17 cellular contexts compared by ENCODE assay signal in the genomic region with DNA sequence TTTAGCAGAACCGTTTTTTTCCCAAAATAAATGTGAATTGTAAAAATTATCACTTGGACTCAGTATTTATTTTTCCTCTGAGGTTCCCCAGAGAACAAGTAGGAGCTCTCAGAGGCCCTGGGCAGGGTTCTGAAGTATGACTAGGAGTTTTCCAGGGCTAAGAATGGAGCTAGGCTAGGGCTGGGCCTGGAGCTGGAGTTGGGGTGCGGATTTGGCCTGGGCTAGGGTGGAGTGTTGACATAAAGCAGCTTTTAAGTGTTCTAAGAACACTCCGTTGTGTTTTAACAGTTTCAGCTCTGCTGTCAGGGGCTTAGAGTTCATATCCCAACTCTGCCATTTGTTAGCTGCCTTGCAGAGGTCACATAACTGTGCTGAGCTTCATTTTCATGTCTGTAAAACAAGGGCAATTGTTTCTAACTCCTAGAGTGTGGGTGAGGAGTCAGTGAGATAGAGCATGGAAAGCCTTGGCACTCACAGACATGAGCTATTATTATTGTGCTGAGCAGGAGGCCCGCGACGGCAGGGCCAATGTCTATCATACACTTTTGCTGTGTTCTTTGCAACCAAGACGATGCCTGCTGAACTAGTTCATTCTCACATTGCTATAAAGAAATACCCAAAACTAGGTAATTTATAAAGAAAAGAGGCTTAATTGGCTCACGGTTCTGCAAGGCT. TPM values are rescaled to one million over a fixed set of nuclear protein-coding genes. Genes with fewer than 3 reads are reported as not detected.
DNase-seq lines count a peak whose midpoint lies in the region; TF ChIP-seq lines count a peak whose summit lies in the region.
"Had no signal": no experiment of that assay in that cellular context is flagged by ENCODE, and none has a peak within 500 bp of the region (broad histone marks: within the 10 kb centered on the region; RNA-seq: fewer than 3 reads in every experiment).

No MANE protein-coding gene starts in this region.

- TF ChIP-seq POLR2A in Peyer's patch (IDR thresholded peaks at IDR 0.05), result no peak

- H3K27ac Mint-ChIP-seq in endodermal cell (no peak overlapping the region), osteocyte (ENCODE audit: unreplicated experiment) (peak overlapping the region; percentile 4)

- H3K27me3 ChIP-seq in BLaER1 treated with 17β-estradiol and CSF1 and Interleukin-3, amounts not matched to agents 10 nM and 100 nM, result no peaks in the 10 kb centered on the region
- H3K27me3 ChIP-seq in endodermal cell (ENCODE audit: control insufficient read depth, insufficient read depth, low read length, poor library complexity, severe bottlenecking), result no peaks in the 10 kb centered on the region
- H3K27me3 ChIP-seq in right atrium auricular region, result no peaks in the 10 kb centered on the region
- H3K27me3 ChIP-seq in Peyer's patch, result no peaks in the 10 kb centered on the region

- H3K36me3 ChIP-seq in BLaER1 treated with 17β-estradiol and CSF1 and Interleukin-3, amounts not matched to agents 10 nM and 100 nM, result no peaks in the 10 kb centered on the region
- H3K36me3 ChIP-seq in endodermal cell (ENCODE audit: control insufficient read depth, insufficient read depth, low read length) (no peaks in the 10 kb centered on the region), right atrium auricular region (no peaks in the 10 kb centered on the region), Peyer's patch (no peaks in the 10 kb centered on the region)

- WGBS in endodermal cell (ENCODE audit: insufficient coverage in 1 of 2, insufficient read length in 1 of 2), 2 experiments, result 93 to 94% methylated on average over 8 of the region's 8 CpGs

- H3K4me3 Mint-ChIP-seq in endodermal cell (no peak overlapping the region), osteocyte (ENCODE audit: unreplicated experiment) (no peak overlapping the region)

- TF ChIP-seq CTCF in endodermal cell (conservative IDR thresholded peaks at IDR 0.05) (no peak), right atrium auricular region (IDR thresholded peaks at IDR 0.05) (no peak), osteocyte (IDR thresholded peaks at IDR 0.05) (no peak), Peyer's patch (IDR thresholded peaks at IDR 0.05) (no peak)

- H3K4me1 Mint-ChIP-seq in endodermal cell (no peaks in the 10 kb centered on the region), osteocyte (ENCODE audit: unreplicated experiment) (peaks cover 11% of the 10 kb centered on the region)

- no peaks in the 10 kb centered on the region for H3K36me3 Mint-ChIP-seq in endodermal cell (ENCODE audit: low read depth)
- H3K36me3 Mint-ChIP-seq in osteocyte (ENCODE audit: unreplicated experiment), result peaks cover 2% of the 10 kb centered on the region

- H3K27me3 Mint-ChIP-seq in endodermal cell (ENCODE audit: insufficient read depth), result no peaks in the 10 kb centered on the region
- H3K27me3 Mint-ChIP-seq in osteocyte (ENCODE audit: unreplicated experiment), result peaks cover 12% of the 10 kb centered on the region

- no peak overlapping the region for H3K9ac ChIP-seq in BLaER1 treated with 17β-estradiol and CSF1 and Interleukin-3, amounts not matched to agents 10 nM and 100 nM
- H3K9ac ChIP-seq in endodermal cell (ENCODE audit: extremely low read depth, low read length, poor library complexity, severe bottlenecking), result no peak overlapping the region

- H3K4me2 ChIP-seq in BLaER1 treated with 17β-estradiol and CSF1 and Interleukin-3, amounts not matched to agents 10 nM and 100 nM, result peak overlapping the region in 6 of 11 experiments; percentile 4 to 37 (median 25); a peak in 7 of 22 replicates

- H3K9me3 Mint-ChIP-seq in endodermal cell (no peaks in the 10 kb centered on the region), osteocyte (ENCODE audit: unreplicated experiment) (no peaks in the 10 kb centered on the region)

- no peaks in the 10 kb centered on the region for H3K9me3 ChIP-seq in BLaER1 treated with 17β-estradiol and CSF1 and Interleukin-3, amounts not matched to agents 10 nM and 100 nM (replicated peaks in 1 of 11)
- no peaks in the 10 kb centered on the region for H3K9me3 ChIP-seq in endodermal cell (ENCODE audit: control insufficient read depth, low read length)
- no peaks in the 10 kb centered on the region for H3K9me3 ChIP-seq in right atrium auricular region
- no peaks in the 10 kb centered on the region for H3K9me3 ChIP-seq in Peyer's patch

- H3K27ac ChIP-seq in BLaER1 treated with 17β-estradiol and CSF1 and Interleukin-3, amounts not matched to agents 10 nM and 100 nM, result no peak overlapping the region
- H3K27ac ChIP-seq in endodermal cell (ENCODE audit: low read depth, low read length) (peak overlapping the region; percentile 6), right atrium auricular region (peak overlapping the region; percentile 32 to 61), Peyer's patch (no peak overlapping the region)

- H3K4me1 ChIP-seq in BLaER1 treated with 17β-estradiol and CSF1 and Interleukin-3, amounts not matched to agents 10 nM and 100 nM, result peaks cover 6 to 28% (median 22%) of the 10 kb centered on the region in 10 experiments
- H3K4me1 ChIP-seq in endodermal cell (ENCODE audit: control insufficient read depth, insufficient read depth, low read length) (no peaks in the 10 kb centered on the region), right atrium auricular region (peaks cover 0 to 23% of the 10 kb centered on the region in 2 donors), Peyer's patch (no peaks in the 10 kb centered on the region)

- DNase-seq in endodermal cell, result no peak
- DNase-seq in right atrium auricular region (ENCODE audit: low spot score), result no peak
- DNase-seq in osteocyte (ENCODE audit: extremely low spot score, unreplicated experiment), result no peak
- no peak for DNase-seq in mesenteric fat pad (ENCODE audit: low spot score)
- DNase-seq in ecto neural progenitor cell (ENCODE audit: low spot score), result no peak
- DNase-seq in Peyer's patch, result no peak
- DNase-seq in NCI-H1694 (lab: John Stamatoyannopoulos, UW), result no peak
- DNase-seq: C1 segment of cervical spinal cord, NCI-H1092 treated with DMSO at 0.1 percent for 48 hours, NCI-H2107, NCI-H510A treated with DMSO at 0.1 percent for 48 hours, NCI-H774, SHP77 treated with DMSO at 0.1 percent for 48 hours had no signal

- H3K4me3 ChIP-seq in BLaER1 treated with 17β-estradiol and CSF1 and Interleukin-3, amounts not matched to agents 10 nM and 100 nM, result no peak overlapping the region
- H3K4me3 ChIP-seq in endodermal cell (ENCODE audit: low read length), result no peak overlapping the region
- no peak overlapping the region for H3K4me3 ChIP-seq in right atrium auricular region
- no peak overlapping the region for H3K4me3 ChIP-seq in Peyer's patch
- H3K4me3 ChIP-seq: K562 had no signal

- H4K20me1 ChIP-seq in BLaER1 treated with 17β-estradiol and CSF1 and Interleukin-3, amounts not matched to agents 10 nM and 100 nM, result no peaks in the 10 kb centered on the region

RNA-seq across cellular contexts. Expression of a gene that starts 51.1 kb away (rescaled TPM):
- not detected for total RNA-seq in endodermal cell
- not detected for polyA plus RNA-seq in endodermal cell (2013, experiment 1 of 2)
- polyA plus RNA-seq in endodermal cell (2013, experiment 2 of 2), result not detected
- not detected for total RNA-seq in right atrium auricular region
- not detected in 2 replicates for total RNA-seq in osteocyte
- total RNA-seq in mesenteric fat pad, result not detected
- not detected for total RNA-seq in Peyer's patch
- total RNA-seq: H1, K562, OCI-LY7 had no signal
- polyA plus RNA-seq: H1, K562 had no signal

Comparison
In these comparisons a context has a peak if more than half of its experiments do, and no peak if none do; other contexts are left out.
1. H3K27ac ChIP-seq: peak in endodermal cell (single experiment) and right atrium auricular region (2 of 2); none in BLaER1 treated with 17β-estradiol and CSF1 and Interleukin-3, amounts not matched to agents 10 nM and 100 nM (0 of 11) and Peyer's patch (0 of 4).